Comparison of ENCODE assay signal across 1 cellular context in genomic region chr6:141488466-141488865, GRCh38.
TF ChIP-seq lines count a peak whose summit lies in the region.

No MANE protein-coding gene starts in this region.

TF ChIP-seq in SK-N-SH, 30 proteins besides CTCF, POLR2A, EP300 and RAD21 (continued from another document):
- no peak for TF ChIP-seq IRF3 (IDR thresholded peaks at IDR 0.05; ENCODE audit: low read depth, low read length)
- no peak for TF ChIP-seq MXI1 (IDR thresholded peaks at IDR 0.05; ENCODE audit: low read depth, low read length)
